ENCODE assay signal across 16 cellular contexts in the genomic region with DNA sequence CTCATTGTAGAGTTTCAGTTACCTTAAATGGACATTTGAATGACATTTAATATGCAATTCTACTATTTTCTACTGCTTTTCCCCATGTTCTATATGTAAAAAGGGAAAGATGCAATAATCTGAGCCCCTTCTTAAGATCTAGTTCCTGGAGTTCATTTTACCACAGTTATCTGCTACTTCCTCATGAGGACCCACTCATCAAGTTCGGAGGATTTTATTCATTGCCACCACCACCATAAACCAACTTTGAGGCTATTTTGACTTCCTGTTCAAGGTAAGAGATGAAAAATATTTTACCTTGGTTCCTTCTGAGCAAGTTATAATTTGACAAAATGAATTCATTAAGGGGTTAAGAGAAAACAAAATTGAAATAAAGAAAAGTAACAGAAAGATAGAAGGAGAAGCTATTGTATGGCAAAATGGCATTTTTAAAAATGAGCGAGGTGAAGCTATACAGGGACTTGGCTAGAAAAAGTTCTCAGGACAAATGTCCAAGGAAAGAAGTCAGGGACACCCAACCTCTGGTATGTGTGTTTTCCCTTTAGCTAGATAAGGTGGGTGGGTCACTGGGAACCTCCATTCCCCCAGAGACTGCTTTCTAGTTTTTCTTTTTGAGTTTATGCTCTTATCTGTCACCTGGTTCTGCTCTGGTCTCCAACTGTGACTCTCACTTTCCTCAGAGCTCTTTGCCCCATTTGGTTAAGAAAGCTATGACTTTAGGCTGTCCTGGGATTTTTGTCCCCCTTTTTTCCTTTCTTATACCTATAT.
DNase-seq lines count a peak whose midpoint lies in the region; ATAC-seq lines count a peak whose summit lies in the region.
"Had no signal": no experiment of that assay in that cellular context is flagged by ENCODE, and none has a peak within 500 bp of the region (broad histone marks: within the 10 kb centered on the region; RNA-seq: fewer than 3 reads in every experiment).

No MANE protein-coding gene starts in this region.

- DNase-seq in NCI-H2227 (lab: John Stamatoyannopoulos, UW; ENCODE audit: unreplicated experiment) (no peak), kidney tubule cell (ENCODE audit: low spot score) (no peak), NCI-H2081 treated with DMSO at 0.1 percent for 48 hours (lab: John Stamatoyannopoulos, UW) (no peak), kidney glomerular epithelial cell (lab: John Stamatoyannopoulos, UW) (no peak)
- DNase-seq: activated CD4-positive, CD25-positive, alpha-beta regulatory T cell; activated CD8-positive, alpha-beta memory T cell treated with anti-CD3 and anti-CD28 coated beads, Interleukin-2, amount 50 U/mL, for 48 hours; effector CD8-positive, alpha-beta T cell; kidney; midbrain; NCI-H1105; right cardiac atrium; T-helper 1 cell had no signal

- ATAC-seq in GM18861 (IDR thresholded peaks at IDR 0.05; ENCODE audit: unreplicated experiment): peak; percentile 74
- ATAC-seq in GM21390 (IDR thresholded peaks at IDR 0.05; ENCODE audit: unreplicated experiment): peak; percentile 65
- peak; percentile 53 for ATAC-seq in HG02870 (IDR thresholded peaks at IDR 0.05; ENCODE audit: unreplicated experiment)
- ATAC-seq in HG03565 (IDR thresholded peaks at IDR 0.05; ENCODE audit: unreplicated experiment): peak; percentile 55
- ATAC-seq: right cardiac atrium had no signal
